In the genomic region with DNA sequence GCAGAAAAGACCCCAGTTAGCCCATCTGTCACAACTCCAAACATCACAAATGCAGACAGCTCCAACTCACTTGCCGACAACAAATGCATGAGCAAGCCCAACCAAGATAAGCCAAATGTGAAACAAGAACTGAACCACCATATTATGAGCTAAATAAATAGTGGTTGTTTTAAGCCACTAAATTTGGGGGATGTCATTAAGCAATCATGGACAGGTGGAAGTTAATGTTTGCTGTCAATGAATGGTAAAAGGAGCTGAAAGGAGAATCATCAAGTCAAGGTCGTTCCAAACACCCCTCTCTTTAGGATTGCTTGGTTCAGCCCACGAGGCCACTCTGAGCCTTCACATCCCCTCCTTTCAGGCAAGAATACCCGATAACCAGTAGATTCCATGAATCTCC, we compare ENCODE assay signal across 27 cellular contexts.
DNase-seq lines count a peak whose midpoint lies in the region; ATAC-seq and TF ChIP-seq lines count a peak whose summit lies in the region.
"Had no signal": no experiment of that assay in that cellular context is flagged by ENCODE, and none has a peak within 500 bp of the region (broad histone marks: within the 10 kb centered on the region; RNA-seq: fewer than 3 reads in every experiment).

No MANE protein-coding gene starts in this region.

- H3K9me3 Mint-ChIP-seq in H9 (peaks cover 7 to 8% of the 10 kb centered on the region in 2 experiments; a peak in 2 of 5 replicates), brain (peaks cover 0 to 8% (median 1%) of the 10 kb centered on the region in 5 experiments), neural progenitor cell (peaks cover 2% of the 10 kb centered on the region)

- no peak overlapping the region for H4K5ac ChIP-seq in H9 (ENCODE audit: insufficient read length, low read depth, low read length)

- H3K18ac ChIP-seq in H9 (ENCODE audit: insufficient read length, low read depth, low read length) = peak overlapping the region; percentile 76

- no peak for TF ChIP-seq CTCF in H9 (conservative IDR thresholded peaks at IDR 0.05)
- no peak for TF ChIP-seq CTCF in brain (conservative IDR thresholded peaks at IDR 0.05)
- TF ChIP-seq CTCF in neural progenitor cell (IDR thresholded peaks at IDR 0.05) = no peak

- DNase-seq in H9 = no peak
- peak; percentile 83 for DNase-seq in NCI-H2227 treated with DMSO at 0.1 percent for 48 hours (lab: John Stamatoyannopoulos, UW)
- no peak for DNase-seq in neural progenitor cell (ENCODE audit: low spot score)
- DNase-seq in middle frontal gyrus (ENCODE audit: extremely low spot score, low spot score) = no peak
- DNase-seq in GOT3 (lab: John Stamatoyannopoulos, UW) = no peak
- DNase-seq: activated CD4-positive, alpha-beta T cell treated with anti-CD3 and anti-CD28 coated beads for 1 hour; activated T-cell treated with anti-CD3 and anti-CD28 coated beads, Interleukin-2, amount 50 U/mL, for 24 hours; adrenal gland; C1 segment of cervical spinal cord; Calu3; cortex of kidney; EL; Kasumi-1; left colon; naive thymus-derived CD4-positive, alpha-beta T cell; NCI-H2029 treated with DMSO at 0.1 percent for 48 hours; NCI-H510A treated with DMSO at 0.1 percent for 48 hours; PC-9; SHP77; stimulated activated CD4-positive, alpha-beta T cell treated with anti-CD3 and anti-CD28 coated beads, Interleukin-15, amount 100 ng/mL, for 24 hours; SW 1271 had no signal

- no peak overlapping the region for H3K56ac ChIP-seq in H9 (ENCODE audit: insufficient read length, low read depth, low read length)

- H3K27ac Mint-ChIP-seq in H9 (peak overlapping the region; percentile 88 to 97 (median 94); a peak in 6 of 7 replicates), brain (peak overlapping the region in 4 of 5 experiments; percentile 85 to 92 (median 88)), neural progenitor cell (peak overlapping the region; percentile 94)
- H3K27ac Mint-ChIP-seq: activated T-cell treated with anti-CD3 and anti-CD28 coated beads, Interleukin-2, amount 50 U/mL, for 24 hours; memory B cell; naive thymus-derived CD4-positive, alpha-beta T cell had no signal

- ATAC-seq in HG02623 (IDR thresholded peaks at IDR 0.05; ENCODE audit: unreplicated experiment) = no peak
- ATAC-seq: HCT116; left colon; naive thymus-derived CD4-positive, alpha-beta T cell; sciatic nerve had no signal

- H3K9me3 ChIP-seq in H9 (ENCODE audit: control insufficient read depth, low read depth, low read length) (no peaks in the 10 kb centered on the region), neural progenitor cell (ENCODE audit: low read depth) (no peaks in the 10 kb centered on the region)
- H3K9me3 ChIP-seq: adrenal gland had no signal

- no peak overlapping the region for H2BK5ac ChIP-seq in H9 (ENCODE audit: insufficient read length, low read length)

- H2BK12ac ChIP-seq in H9 (ENCODE audit: insufficient read length, low read depth, low read length) = no peak overlapping the region

- peak overlapping the region; percentile 18 for H3K4me3 ChIP-seq in neural progenitor cell
- H3K4me3 ChIP-seq: adrenal gland, PC-9 had no signal

- no peaks in the 10 kb centered on the region; the same call in 1 of the 2 replicates for H3K27me3 Mint-ChIP-seq in H9 (ENCODE audit: low read depth)
- H3K27me3 Mint-ChIP-seq in brain = peaks cover 6% of the 10 kb centered on the region
- H3K27me3 Mint-ChIP-seq in neural progenitor cell (ENCODE audit: insufficient read depth, low read depth) = no peaks in the 10 kb centered on the region
- H3K27me3 Mint-ChIP-seq: activated T-cell treated with anti-CD3 and anti-CD28 coated beads, Interleukin-2, amount 50 U/mL, for 24 hours; memory B cell; naive thymus-derived CD4-positive, alpha-beta T cell had no signal

- H4K8ac ChIP-seq in H9 (replicated peaks; ENCODE audit: insufficient read length, low read depth, low read length) = no peak overlapping the region

- no peak overlapping the region for H2BK20ac ChIP-seq in H9 (ENCODE audit: low read depth, low read length, poor library complexity, severe bottlenecking)

- H3F3A ChIP-seq in neural progenitor cell (ENCODE audit: low read depth) = peaks cover 9% of the 10 kb centered on the region

- peaks cover 6% of the 10 kb centered on the region; the same call in 1 of the 2 replicates for H3K4me1 ChIP-seq in H9 (ENCODE audit: insufficient read depth, low read length)
- peaks cover 18% of the 10 kb centered on the region for H3K4me1 ChIP-seq in neural progenitor cell
- H3K4me1 ChIP-seq: adrenal gland, parathyroid adenoma had no signal

- H3K36me3 ChIP-seq in neural progenitor cell = no peaks in the 10 kb centered on the region
- H3K36me3 ChIP-seq: adrenal gland had no signal

- H3K4me3 Mint-ChIP-seq in H9 (no peak overlapping the region), brain (peak overlapping the region in 4 of 5 experiments; percentile 57 to 69 (median 62)), neural progenitor cell (peak overlapping the region; percentile 58)
- H3K4me3 Mint-ChIP-seq: activated T-cell treated with anti-CD3 and anti-CD28 coated beads, Interleukin-2, amount 50 U/mL, for 24 hours; memory B cell; naive thymus-derived CD4-positive, alpha-beta T cell had no signal

- H3K4ac ChIP-seq in H9 (ENCODE audit: low read depth, low read length) = no peak overlapping the region

- no peaks in the 10 kb centered on the region for H3K23me2 ChIP-seq in H9 (ENCODE audit: insufficient read length, low read depth, low read length, poor library complexity, severe bottlenecking)

- no peak overlapping the region for H3K14ac ChIP-seq in H9 (ENCODE audit: insufficient read depth, low read length)

- H3K27me3 ChIP-seq in H9 (ENCODE audit: insufficient read depth, low read length) (no peaks in the 10 kb centered on the region), neural progenitor cell (no peaks in the 10 kb centered on the region)
- H3K27me3 ChIP-seq: adrenal gland had no signal

- H3K79me1 ChIP-seq in H9 (ENCODE audit: insufficient read depth, low read depth, low read length, poor library complexity, severe bottlenecking) = no peaks in the 10 kb centered on the region

- no peaks in the 10 kb centered on the region for H3K79me2 ChIP-seq in H9 (ENCODE audit: insufficient read depth, low read length)
- no peaks in the 10 kb centered on the region for H3K79me2 ChIP-seq in neural progenitor cell (ENCODE audit: low read depth)
- H3K79me2 ChIP-seq: parathyroid adenoma had no signal

- H3K27ac ChIP-seq in H9 (ENCODE audit: insufficient read length, low read depth, low read length) (no peak overlapping the region), neural progenitor cell (no peak overlapping the region)
- H3K27ac ChIP-seq: adrenal gland, parathyroid adenoma, PC-9 had no signal

- no peak overlapping the region for H4K91ac ChIP-seq in H9 (ENCODE audit: insufficient read length, low read depth, low read length)

- H3K9ac ChIP-seq in H9 (ENCODE audit: extremely low read depth, insufficient read length, low read length) (peak overlapping the region; percentile 55), neural progenitor cell (no peak overlapping the region)
- H3K9ac ChIP-seq: parathyroid adenoma had no signal

- H4K20me1 ChIP-seq in H9 (ENCODE audit: control insufficient read depth, insufficient read depth, insufficient read length) (no peaks in the 10 kb centered on the region), neural progenitor cell (ENCODE audit: low read depth) (no peaks in the 10 kb centered on the region)

- no peak overlapping the region for H2BK15ac ChIP-seq in H9 (ENCODE audit: low read depth, low read length)

- H2BK120ac ChIP-seq in H9 (ENCODE audit: low read depth, low read length, poor library complexity, severe bottlenecking) = no peak overlapping the region

- peak overlapping the region; percentile 59 for H3K23ac ChIP-seq in H9 (ENCODE audit: insufficient read length, low read depth, low read length)

- H3T11ph ChIP-seq in H9 (ENCODE audit: low read length) = no peak overlapping the region

- H3K4me2 ChIP-seq in H9 (ENCODE audit: insufficient read depth, insufficient read length, low read length) (peak overlapping the region; percentile 22), neural progenitor cell (peak overlapping the region; percentile 45)
- H3K4me2 ChIP-seq: PC-9 had no signal

- H3K4me1 Mint-ChIP-seq in H9 = peaks cover 19 to 21% of the 10 kb centered on the region in 2 experiments
- H3K4me1 Mint-ChIP-seq in brain = peaks cover 16% of the 10 kb centered on the region
- H3K4me1 Mint-ChIP-seq in neural progenitor cell = peaks cover 18% of the 10 kb centered on the region
- H3K4me1 Mint-ChIP-seq: memory B cell; naive thymus-derived CD4-positive, alpha-beta T cell had no signal

- H2AK5ac ChIP-seq in H9 (ENCODE audit: insufficient read length, low read length) = no peak overlapping the region

- no CpG with 5 or more reads among the region's 4 CpGs for WGBS in H9 (ENCODE audit: extremely low coverage, insufficient read length, low lambda C conversion rate)

- peaks cover 0 to 8% (median 2%) of the 10 kb centered on the region in 3 experiments; a peak in 4 of 7 replicates for H3K36me3 Mint-ChIP-seq in H9 (ENCODE audit: insufficient read depth in 1 of 3, low read depth in 3 of 3)
- H3K36me3 Mint-ChIP-seq in brain = no peaks in the 10 kb centered on the region
- no peaks in the 10 kb centered on the region for H3K36me3 Mint-ChIP-seq in neural progenitor cell
- H3K36me3 Mint-ChIP-seq: memory B cell; naive thymus-derived CD4-positive, alpha-beta T cell had no signal

- H2AFZ ChIP-seq in H9 (ENCODE audit: low read length) (peak overlapping the region; percentile 84), neural progenitor cell (replicated peaks) (peak overlapping the region; percentile 38)
- H2AFZ ChIP-seq: parathyroid adenoma, PC-9 had no signal

Comparison
In these comparisons a context has a peak if more than half of its experiments do, and no peak if none do; other contexts are left out.
1. H3K4me3 Mint-ChIP-seq: peak in brain (4 of 5) and neural progenitor cell (single experiment); none in H9 (0 of 2).
2. Peak in every context shown above with its lines, with median percentiles within 50 percentile points of each other: H3K27ac Mint-ChIP-seq.